In the genomic region with DNA sequence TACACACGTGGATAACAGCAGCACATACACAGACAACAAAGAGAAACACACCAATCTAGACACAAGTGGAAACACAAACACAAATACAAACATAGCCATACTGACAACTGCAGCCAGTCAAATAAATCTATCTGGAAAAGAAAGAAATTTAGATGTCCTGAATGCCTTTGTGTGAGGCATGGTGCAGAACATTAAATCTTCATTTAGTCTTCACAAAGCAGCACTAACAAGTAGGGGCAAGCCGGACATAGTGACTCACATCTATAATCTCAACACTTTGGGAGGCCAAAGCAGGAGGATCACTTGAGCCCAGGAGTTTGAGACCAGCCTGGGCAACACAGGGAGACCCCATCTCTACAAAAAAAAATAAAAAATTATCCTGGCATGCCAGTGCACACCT, we compare ENCODE assay signal across 1 cellular context.
TF ChIP-seq lines count a peak whose summit lies in the region.

No MANE protein-coding gene starts in this region.

TF ChIP-seq in SK-N-SH treated with all-trans-retinoic acid at 6 μM for 48 hours, 23 proteins besides CTCF, POLR2A, EP300 and RAD21 (continued from another document):
- no peak for TF ChIP-seq ARNTL (CRISPR knock-in tag; IDR thresholded peaks at IDR 0.05; ENCODE audit: borderline replicate concordance, low read depth)
- TF ChIP-seq BACH2 (CRISPR knock-in tag; IDR thresholded peaks at IDR 0.05; ENCODE audit: borderline replicate concordance): no peak
